Comparison of ENCODE assay signal across 8 cellular contexts in genomic region chr14:93115069-93115919, GRCh38. TPM values are rescaled to one million over a fixed set of nuclear protein-coding genes. Genes with fewer than 3 reads are reported as not detected.
A peak's percentile ranks its signal among the peaks of the same experiment; 100 is the strongest.
DNase-seq lines count a peak whose midpoint lies in the region; ATAC-seq and TF ChIP-seq lines count a peak whose summit lies in the region.

No MANE protein-coding gene starts in this region.

- H3K4me3 ChIP-seq in DOHH2 (ENCODE audit: low read length) (peak overlapping the region; percentile 80), Karpas-422 (ENCODE audit: low read length) (peak overlapping the region; percentile 67), foreskin fibroblast (ENCODE audit: low read depth in 1 of 2, low read length in 2 of 2) (peak overlapping the region; percentile 72 to 79), neuron (ENCODE audit: low read length) (peak overlapping the region; percentile 87)

- H2AFZ ChIP-seq in Karpas-422 (ENCODE audit: low read length) (peak overlapping the region; percentile 34; the same call in 1 of the 2 replicates), neuron (ENCODE audit: low read depth, low read length) (peak overlapping the region; percentile 98)

- peak; percentile 66 for TF ChIP-seq POLR2A in Raji (IDR thresholded peaks at IDR 0.05; ENCODE audit: insufficient read depth, low read depth, low read length)

- TF ChIP-seq CTCF in DOHH2 (IDR thresholded peaks at IDR 0.05; ENCODE audit: low read depth, low read length, poor library complexity, severe bottlenecking) (no peak), foreskin fibroblast (IDR thresholded peaks at IDR 0.05; ENCODE audit: low read depth, low read length) (no peak)

- DNase-seq in Karpas-422, result peak; percentile 94
- peak; percentile 94 for DNase-seq in activated effector memory CD4-positive, alpha-beta T cell treated with anti-CD3 and anti-CD28 coated beads, Interleukin-2, amount 50 U/mL, for 16 hours
- DNase-seq in foreskin fibroblast, result peak; percentile 89 to 97
- DNase-seq in stromal cell of bone marrow (ENCODE audit: low read depth), result peak; percentile 72

- H3K4me1 ChIP-seq in DOHH2 (ENCODE audit: control insufficient read depth, low read length) (peaks cover 29% of the 10 kb centered on the region), Karpas-422 (ENCODE audit: low read length) (peaks cover 20% of the 10 kb centered on the region), neuron (ENCODE audit: insufficient read depth, low read length) (peaks cover 21% of the 10 kb centered on the region)

- H3K27me3 ChIP-seq in DOHH2 (ENCODE audit: control insufficient read depth, low read length), result no peaks in the 10 kb centered on the region
- no peaks in the 10 kb centered on the region for H3K27me3 ChIP-seq in Karpas-422 (ENCODE audit: low read length)
- H3K27me3 ChIP-seq in neuron (ENCODE audit: insufficient read depth, low read length), result no peaks in the 10 kb centered on the region

- no peaks in the 10 kb centered on the region for H3K36me3 ChIP-seq in DOHH2 (ENCODE audit: control insufficient read depth, low read length)
- H3K36me3 ChIP-seq in Karpas-422 (ENCODE audit: insufficient read depth, low read length), result no peaks in the 10 kb centered on the region
- H3K36me3 ChIP-seq in neuron (ENCODE audit: insufficient read depth, low read length), result no peaks in the 10 kb centered on the region

- H4K20me1 ChIP-seq in DOHH2 (ENCODE audit: control insufficient read depth, insufficient read depth, low read depth, low read length), result peaks cover 7% of the 10 kb centered on the region; the same call in 1 of the 2 replicates
- H4K20me1 ChIP-seq in Karpas-422 (ENCODE audit: insufficient read depth, low read depth, low read length), result peaks cover 11% of the 10 kb centered on the region; the same call in 1 of the 2 replicates

- peaks cover 7% of the 10 kb centered on the region for H3F3A ChIP-seq in DOHH2 (ENCODE audit: control insufficient read depth, insufficient read depth)

- H3K4me2 ChIP-seq in DOHH2 (ENCODE audit: low read length), result peak overlapping the region; percentile 82
- peak overlapping the region; percentile 71 for H3K4me2 ChIP-seq in Karpas-422 (ENCODE audit: low read depth, low read length, poor library complexity, severe bottlenecking)

- H3K79me2 ChIP-seq in DOHH2 (ENCODE audit: control insufficient read depth, low read length) (0 out of 2 replicates have a peak, but pooled peaks cover 9% of the 10 kb centered on the region), Karpas-422 (ENCODE audit: low read length) (no peaks in the 10 kb centered on the region)

- ATAC-seq in GM21825 (IDR thresholded peaks at IDR 0.05; ENCODE audit: unreplicated experiment), result peak; percentile 74

- peak overlapping the region; percentile 42; the same call in 1 of the 2 replicates for H3K27ac ChIP-seq in DOHH2 (ENCODE audit: low read depth, low read length)
- H3K27ac ChIP-seq in Karpas-422 (ENCODE audit: low read length), result no peak overlapping the region

- H3K9ac ChIP-seq in Karpas-422 (ENCODE audit: low read length), result peak overlapping the region; percentile 84

- no peaks in the 10 kb centered on the region for H3K9me3 ChIP-seq in DOHH2 (ENCODE audit: control insufficient read depth, insufficient read depth, low read length)
- no peaks in the 10 kb centered on the region for H3K9me3 ChIP-seq in Karpas-422 (ENCODE audit: low read length)
- H3K9me3 ChIP-seq in neuron (ENCODE audit: low read length), result no peaks in the 10 kb centered on the region

- H3K9me2 ChIP-seq in DOHH2 (replicated peaks; ENCODE audit: control insufficient read depth, low read length) (no peaks in the 10 kb centered on the region), Karpas-422 (replicated peaks; ENCODE audit: insufficient read depth, low read length) (no peaks in the 10 kb centered on the region)

RNA-seq across cellular contexts. Expression of gene ITPK1, which starts 0.4 kb away (rescaled TPM):
- 6.3 and 23.7 TPM in 2 replicates for total RNA-seq in Karpas-422 (2014; rRNA removed; shearing (Covaris generic); ENCODE audit: low replicate concordance)
